In genomic region chr22:28931844-28932561, GRCh38 we compare ENCODE assay signal across 2 cellular contexts.
TF ChIP-seq lines count a peak whose summit lies in the region.

No MANE protein-coding gene starts in this region.

TF ChIP-seq in IMR-90, 13 proteins besides CTCF, POLR2A, EP300 and RAD21:
- no peak for TF ChIP-seq USF2 (IDR thresholded peaks at IDR 0.05; ENCODE audit: low read depth, low read length)
- TF ChIP-seq RFX5 (IDR thresholded peaks at IDR 0.05; ENCODE audit: low read depth, low read length) = no peak
- TF ChIP-seq MAZ (IDR thresholded peaks at IDR 0.05; ENCODE audit: borderline replicate concordance, low read depth, low read length) = no peak
- no peak for TF ChIP-seq MAFK (IDR thresholded peaks at IDR 0.05; ENCODE audit: low read depth, low read length)
- TF ChIP-seq FOS (IDR thresholded peaks at IDR 0.05; ENCODE audit: low read depth, low read length) = no peak
- TF ChIP-seq CHD1 (IDR thresholded peaks at IDR 0.05; ENCODE audit: low read depth, low read length) = no peak
- no peak for TF ChIP-seq BHLHE40 (IDR thresholded peaks at IDR 0.05; ENCODE audit: low read depth, low read length)

TF ChIP-seq in HepG2, 621 proteins besides CTCF, POLR2A, EP300 and RAD21 (continues in another document):
- TF ChIP-seq SIN3A (IDR thresholded peaks at IDR 0.05; ENCODE audit: borderline replicate concordance, low read depth, low read length) (0 out of 2 replicates have a peak, but pooled peaks have one; percentile 43), MZF1 (CRISPR knock-in tag; IDR thresholded peaks at IDR 0.05; ENCODE audit: borderline replicate concordance) (no peak), ZNF382 (CRISPR knock-in tag; IDR thresholded peaks at IDR 0.05; ENCODE audit: borderline replicate concordance) (no peak), ZNF468 (CRISPR knock-in tag; IDR thresholded peaks at IDR 0.05) (no peak), ARNTL (CRISPR knock-in tag; IDR thresholded peaks at IDR 0.05) (no peak), MED13 (CRISPR knock-in tag; IDR thresholded peaks at IDR 0.05) (no peak), ZNF329 (CRISPR knock-in tag; IDR thresholded peaks at IDR 0.05; ENCODE audit: low read depth) (no peak), ZFY (CRISPR knock-in tag; IDR thresholded peaks at IDR 0.05) (no peak), TEAD2 (CRISPR knock-in tag; IDR thresholded peaks at IDR 0.05) (no peak), ZSCAN30 (CRISPR knock-in tag; IDR thresholded peaks at IDR 0.05) (no peak), NR2F2 (IDR thresholded peaks at IDR 0.05; ENCODE audit: borderline replicate concordance, low read depth) (no peak), ZEB1 (IDR thresholded peaks at IDR 0.05; ENCODE audit: insufficient replicate concordance, low read depth) (peak; percentile 61), REXO4 (CRISPR knock-in tag; IDR thresholded peaks at IDR 0.05; ENCODE audit: borderline replicate concordance) (no peak), ZBTB10 (CRISPR knock-in tag; IDR thresholded peaks at IDR 0.05; ENCODE audit: borderline replicate concordance) (no peak), ZNF160 (CRISPR knock-in tag; IDR thresholded peaks at IDR 0.05) (no peak), GATAD2A (CRISPR knock-in tag; IDR thresholded peaks at IDR 0.05) (peak; percentile 86), YY1 (IDR thresholded peaks at IDR 0.05; ENCODE audit: insufficient read depth, insufficient replicate concordance, low read depth, low read length) (no peak), ELF4 (CRISPR knock-in tag; IDR thresholded peaks at IDR 0.05; ENCODE audit: borderline replicate concordance) (no peak), JUNB (CRISPR knock-in tag; IDR thresholded peaks at IDR 0.05; ENCODE audit: borderline replicate concordance) (no peak), CC2D1A (CRISPR knock-in tag; IDR thresholded peaks at IDR 0.05) (no peak), ATF5 (CRISPR knock-in tag; IDR thresholded peaks at IDR 0.05; ENCODE audit: low read depth) (no peak), HNRNPK (IDR thresholded peaks at IDR 0.05; ENCODE audit: low read depth, low read length, poor library complexity, severe bottlenecking) (no peak), NFKBIZ (CRISPR knock-in tag; IDR thresholded peaks at IDR 0.05) (no peak), SMARCE1 (IDR thresholded peaks at IDR 0.05; ENCODE audit: borderline replicate concordance) (no peak), ZNF550 (CRISPR knock-in tag; IDR thresholded peaks at IDR 0.05; ENCODE audit: borderline replicate concordance) (no peak), ZNF143 (CRISPR knock-in tag; IDR thresholded peaks at IDR 0.05) (no peak), ZNF83 (CRISPR knock-in tag; IDR thresholded peaks at IDR 0.05; ENCODE audit: borderline replicate concordance) (no peak), ZNF235 (CRISPR knock-in tag; IDR thresholded peaks at IDR 0.05; ENCODE audit: borderline replicate concordance) (no peak), ZNF10 (CRISPR knock-in tag; IDR thresholded peaks at IDR 0.05; ENCODE audit: borderline replicate concordance, low read depth) (no peak), ZNF710 (CRISPR knock-in tag; IDR thresholded peaks at IDR 0.05; ENCODE audit: borderline replicate concordance) (no peak), ZNF281 (CRISPR knock-in tag; IDR thresholded peaks at IDR 0.05; ENCODE audit: borderline replicate concordance) (no peak), ZBTB49 (CRISPR knock-in tag; IDR thresholded peaks at IDR 0.05; ENCODE audit: borderline replicate concordance) (no peak), ATF7 (IDR thresholded peaks at IDR 0.05) (no peak), ATF7 (CRISPR knock-in tag; IDR thresholded peaks at IDR 0.05) (no peak), MATR3 (CRISPR knock-in tag; IDR thresholded peaks at IDR 0.05) (no peak), ZNF704 (CRISPR knock-in tag; IDR thresholded peaks at IDR 0.05; ENCODE audit: borderline replicate concordance) (no peak), NCOA2 (CRISPR knock-in tag; IDR thresholded peaks at IDR 0.05) (peak; percentile 77), ZNF343 (CRISPR knock-in tag; IDR thresholded peaks at IDR 0.05) (no peak), ZNF3 (CRISPR knock-in tag; IDR thresholded peaks at IDR 0.05) (0 out of 2 replicates have a peak, but pooled peaks have one; percentile 19), ZNF7 (CRISPR knock-in tag; IDR thresholded peaks at IDR 0.05) (no peak), ZNF761 (CRISPR knock-in tag; conservative IDR thresholded peaks at IDR 0.05) (no peak), ZNF646 (CRISPR knock-in tag; IDR thresholded peaks at IDR 0.05) (no peak), FOXK1 (CRISPR knock-in tag; IDR thresholded peaks at IDR 0.05; ENCODE audit: borderline replicate concordance, low read depth) (no peak), SKI (IDR thresholded peaks at IDR 0.05; ENCODE audit: partially characterized antibody) (no peak), HOXD1 (CRISPR knock-in tag; IDR thresholded peaks at IDR 0.05) (no peak), TCF12 (IDR thresholded peaks at IDR 0.05) (no peak), TCF12 (CRISPR knock-in tag; IDR thresholded peaks at IDR 0.05) (no peak), PHF5A (CRISPR knock-in tag; IDR thresholded peaks at IDR 0.05; ENCODE audit: low read depth, unreplicated experiment) (no peak), KLF11 (CRISPR knock-in tag; IDR thresholded peaks at IDR 0.05) (no peak), MTF2 (CRISPR knock-in tag; IDR thresholded peaks at IDR 0.05; ENCODE audit: borderline replicate concordance) (no peak), RBM39 (IDR thresholded peaks at IDR 0.05; ENCODE audit: low read depth, low read length, poor library complexity, severe bottlenecking) (no peak)
